In genomic region chr17:58224315-58224714, GRCh38 we compare ENCODE assay signal across 12 cellular contexts. TPM values are rescaled to one million over a fixed set of nuclear protein-coding genes. Genes with fewer than 3 reads are reported as not detected.
DNase-seq lines count a peak whose midpoint lies in the region; ATAC-seq lines count a peak whose summit lies in the region.
"Had no signal": no experiment of that assay in that cellular context is flagged by ENCODE, and none has a peak within 500 bp of the region (broad histone marks: within the 10 kb centered on the region; RNA-seq: fewer than 3 reads in every experiment).

No MANE protein-coding gene starts in this region.

- H3K36me3 ChIP-seq in adipocyte (ENCODE audit: control insufficient read depth, insufficient read depth, low read length, severe bottlenecking), result no peaks in the 10 kb centered on the region
- no peaks in the 10 kb centered on the region for H3K36me3 ChIP-seq in mesenchymal stem cell (ENCODE audit: control insufficient read depth in 1 of 2, insufficient read depth in 2 of 2, low read depth in 1 of 2, low read length in 2 of 2)
- H3K36me3 ChIP-seq: tibial nerve had no signal

- no peak overlapping the region for H2BK5ac ChIP-seq in mesenchymal stem cell (ENCODE audit: low read depth, low read length, poor library complexity, severe bottlenecking)

- H3K9me3 Mint-ChIP-seq in naive thymus-derived CD8-positive, alpha-beta T cell, result no peaks in the 10 kb centered on the region

- H3K4me1 ChIP-seq in adipocyte (ENCODE audit: control insufficient read depth, insufficient read depth, low read length) (peaks cover 12% of the 10 kb centered on the region), mesenchymal stem cell (ENCODE audit: control insufficient read depth, insufficient read depth, low read depth, low read length) (peaks cover 2% of the 10 kb centered on the region)

- H3K27me3 Mint-ChIP-seq in naive thymus-derived CD8-positive, alpha-beta T cell, result peaks cover 9 to 29% (median 19%) of the 10 kb centered on the region in 5 donors

- DNase-seq in Daoy (ENCODE audit: low read depth) (peak; percentile 62), KBM-7 (peak; percentile 45), adipocyte (ENCODE audit: low read depth) (peak; percentile 9), mesenchymal stem cell (peak; percentile 36), SHP77 (lab: John Stamatoyannopoulos, UW) (no peak), NCI-H82 (lab: John Stamatoyannopoulos, UW) (no peak)
- no peak for DNase-seq in naive thymus-derived CD8-positive, alpha-beta T cell
- DNase-seq in stimulated activated CD8-positive, alpha-beta memory T cell treated with anti-CD3 and anti-CD28 coated beads, Interleukin-4, amount 100 ng/mL, for 48 hours, result no peak
- DNase-seq: DMS79, NCI-H146 had no signal

- H3K36me3 Mint-ChIP-seq in naive thymus-derived CD8-positive, alpha-beta T cell, result no peaks in the 10 kb centered on the region

- peaks cover 4 to 16% (median 12%) of the 10 kb centered on the region in 4 donors for H3K4me1 Mint-ChIP-seq in naive thymus-derived CD8-positive, alpha-beta T cell

- no peak overlapping the region for H3K4ac ChIP-seq in mesenchymal stem cell (ENCODE audit: low read depth in 1 of 2, low read length in 2 of 2)

- H4K91ac ChIP-seq in mesenchymal stem cell (ENCODE audit: low read length), result no peak overlapping the region

- H3K14ac ChIP-seq in mesenchymal stem cell (ENCODE audit: low read length in 2 of 2), result no peak overlapping the region

- H3K27me3 ChIP-seq in adipocyte (replicated peaks; ENCODE audit: control insufficient read depth, insufficient read depth, low read length), result no peaks in the 10 kb centered on the region
- H3K27me3 ChIP-seq in mesenchymal stem cell (ENCODE audit: control insufficient read depth in 1 of 2, insufficient read depth in 1 of 2, low read length in 2 of 2), result peaks cover 0 to 6% of the 10 kb centered on the region in 2 experiments

- no peak overlapping the region for H2BK12ac ChIP-seq in mesenchymal stem cell (ENCODE audit: low read length in 2 of 2)

- H3K79me1 ChIP-seq in mesenchymal stem cell (replicated peaks; ENCODE audit: low read length, poor library complexity, severe bottlenecking), result no peaks in the 10 kb centered on the region

- 40% methylated on average over 1 of the region's 1 CpG for WGBS in mesenchymal stem cell

- H3K4me3 ChIP-seq in adipocyte (ENCODE audit: low read length) (no peak overlapping the region), mesenchymal stem cell (ENCODE audit: insufficient read depth in 1 of 2, low read depth in 1 of 2, low read length in 2 of 2) (no peak overlapping the region)
- H3K4me3 ChIP-seq: tibial nerve had no signal

- no peak overlapping the region for H2BK120ac ChIP-seq in mesenchymal stem cell (ENCODE audit: low read depth, low read length)

- H3K27ac ChIP-seq in mesenchymal stem cell (ENCODE audit: low read length, poor library complexity, severe bottlenecking), result no peak overlapping the region
- H3K27ac ChIP-seq: tibial nerve had no signal

- in situ Hi-C loops in KBM-7 (cut with MboI; ENCODE audit: low pct_unique_long_range_greater_than_20kb, low sequenced_read_pairs), result no loop called here

- no peak overlapping the region for H2AK5ac ChIP-seq in mesenchymal stem cell (ENCODE audit: low read length, severe bottlenecking)

- no peak overlapping the region for H3K9ac ChIP-seq in adipocyte (ENCODE audit: low read length)
- H3K9ac ChIP-seq in mesenchymal stem cell (ENCODE audit: low read length), result peak overlapping the region; percentile 30

- H3K18ac ChIP-seq in mesenchymal stem cell (ENCODE audit: low read depth in 1 of 2, low read length in 2 of 2), result no peak overlapping the region

- no peak overlapping the region for H3K4me2 ChIP-seq in mesenchymal stem cell (ENCODE audit: low read length, poor library complexity, severe bottlenecking)

- H3K9me3 ChIP-seq in adipocyte (ENCODE audit: control insufficient read depth, low read length) (no peaks in the 10 kb centered on the region), mesenchymal stem cell (ENCODE audit: control insufficient read depth, low read length) (no peaks in the 10 kb centered on the region)
- H3K9me3 ChIP-seq: tibial nerve had no signal

- no peak overlapping the region for H4K8ac ChIP-seq in mesenchymal stem cell (ENCODE audit: low read length)

- H2AFZ ChIP-seq in mesenchymal stem cell (ENCODE audit: low read depth, low read length), result no peak overlapping the region

- no peak overlapping the region for H2BK15ac ChIP-seq in mesenchymal stem cell (ENCODE audit: low read depth, poor library complexity, severe bottlenecking)

- POLR2A ChIA-PET in naive thymus-derived CD8-positive, alpha-beta T cell (lab: Charles Lee), result no interaction called here

- no peak overlapping the region for H3K4me3 Mint-ChIP-seq in naive thymus-derived CD8-positive, alpha-beta T cell

- no peak overlapping the region for H3K23ac ChIP-seq in mesenchymal stem cell (ENCODE audit: low read length in 2 of 2)

- H3K27ac Mint-ChIP-seq in naive thymus-derived CD8-positive, alpha-beta T cell, result no peak overlapping the region

- no peak for ATAC-seq in naive thymus-derived CD8-positive, alpha-beta T cell

RNA-seq across cellular contexts. Expression of gene MKS1, which starts 5.3 kb away (rescaled TPM):
- total RNA-seq in Daoy (2014; rRNA removed; shearing (Covaris generic)), result 3.3 and 16.3 TPM in 2 replicates
- polyA plus RNA-seq in mesenchymal stem cell (2013, experiment 1 of 2), result 5.3 TPM
- 6.2 TPM for polyA plus RNA-seq in mesenchymal stem cell (2013, experiment 2 of 2)
- total RNA-seq in naive thymus-derived CD8-positive, alpha-beta T cell, result 10 to 100 TPM; 23.0 to 28.5 TPM
- polyA plus RNA-seq in naive thymus-derived CD8-positive, alpha-beta T cell, result 10 to 100 TPM; 10.5 to 14.2 (median 13.0) TPM

RNA-seq across cellular contexts. Expression of gene LPO, which starts 14.1 kb away (rescaled TPM):
- total RNA-seq in Daoy (2014; rRNA removed; shearing (Covaris generic)), result 0.06 TPM in 1 of 2 replicates, not detected in the other
- not detected for polyA plus RNA-seq in mesenchymal stem cell (2013, experiment 1 of 2)
- polyA plus RNA-seq in mesenchymal stem cell (2013, experiment 2 of 2), result not detected
- total RNA-seq in naive thymus-derived CD8-positive, alpha-beta T cell, result not detected
- not detected for polyA plus RNA-seq in naive thymus-derived CD8-positive, alpha-beta T cell
- total RNA-seq: tibial nerve had no signal

RNA-seq across cellular contexts. Expression of gene EPX, which starts 31.8 kb away (rescaled TPM):
- not detected in 2 replicates for total RNA-seq in Daoy (2014; rRNA removed; shearing (Covaris generic))
- polyA plus RNA-seq in mesenchymal stem cell (2013, experiment 1 of 2), result not detected
- polyA plus RNA-seq in mesenchymal stem cell (2013, experiment 2 of 2), result not detected
- total RNA-seq in naive thymus-derived CD8-positive, alpha-beta T cell, result not detected
- not detected for polyA plus RNA-seq in naive thymus-derived CD8-positive, alpha-beta T cell
- total RNA-seq: H1, tibial nerve had no signal
- polyA plus RNA-seq: H1 had no signal

RNA-seq across cellular contexts. Expression of gene MPO, which starts 56.4 kb away (rescaled TPM):
- not detected in 2 replicates for total RNA-seq in Daoy (2014; rRNA removed; shearing (Covaris generic))
- not detected for polyA plus RNA-seq in mesenchymal stem cell (2013, experiment 1 of 2)
- not detected for polyA plus RNA-seq in mesenchymal stem cell (2013, experiment 2 of 2)
- not detected for total RNA-seq in naive thymus-derived CD8-positive, alpha-beta T cell
- not detected for polyA plus RNA-seq in naive thymus-derived CD8-positive, alpha-beta T cell
- total RNA-seq: tibial nerve had no signal

RNA-seq across cellular contexts. Expression of gene OR4D2, which starts 57.5 kb away (rescaled TPM):
- total RNA-seq in Daoy (2014; rRNA removed; shearing (Covaris generic)), result not detected in 2 replicates
- polyA plus RNA-seq in mesenchymal stem cell (2013, experiment 1 of 2), result not detected
- not detected for polyA plus RNA-seq in mesenchymal stem cell (2013, experiment 2 of 2)
- total RNA-seq in naive thymus-derived CD8-positive, alpha-beta T cell, result not detected
- polyA plus RNA-seq in naive thymus-derived CD8-positive, alpha-beta T cell, result not detected
- total RNA-seq: H1, tibial nerve had no signal
- polyA plus RNA-seq: H1 had no signal

Comparison
In these comparisons a context has a peak if more than half of its experiments do, and no peak if none do; other contexts are left out.
1. DNase-seq: peak in Daoy (single experiment), KBM-7 (single experiment), adipocyte (single experiment) and mesenchymal stem cell (single experiment); none in SHP77 (0 of 2), naive thymus-derived CD8-positive, alpha-beta T cell (0 of 10), NCI-H82 (single experiment) and stimulated activated CD8-positive, alpha-beta memory T cell treated with anti-CD3 and anti-CD28 coated beads, Interleukin-4, amount 100 ng/mL, for 48 hours (single experiment).